In genomic region chr13:79803939-79804487, GRCh38 we compare ENCODE assay signal across 22 cellular contexts.
DNase-seq lines count a peak whose midpoint lies in the region; ATAC-seq, FAIRE-seq and TF ChIP-seq lines count a peak whose summit lies in the region.
"Had no signal": no experiment of that assay in that cellular context is flagged by ENCODE, and none has a peak within 500 bp of the region (broad histone marks: within the 10 kb centered on the region; RNA-seq: fewer than 3 reads in every experiment).

No MANE protein-coding gene starts in this region.

- peaks cover 15% of the 10 kb centered on the region for H3K9me3 ChIP-seq in BLaER1
- H3K9me3 ChIP-seq in H1 (ENCODE audit: insufficient read depth in 2 of 2, low read depth in 1 of 2, low read length in 1 of 2) = no peaks in the 10 kb centered on the region

- H3K4me3 ChIP-seq in BLaER1 (no peak overlapping the region), H1 (ENCODE audit: extremely low read depth in 1 of 4, insufficient read depth in 2 of 4, low read depth in 3 of 4, low read length in 4 of 4) (no peak overlapping the region)
- H3K4me3 ChIP-seq: dorsolateral prefrontal cortex had no signal

- H3K36me3 ChIP-seq in BLaER1 = no peaks in the 10 kb centered on the region
- no peaks in the 10 kb centered on the region for H3K36me3 ChIP-seq in H1 (ENCODE audit: control insufficient read depth in 2 of 4, insufficient read depth in 4 of 4, low read length in 3 of 4)

- H3K79me2 ChIP-seq in H1 (ENCODE audit: control insufficient read depth in 1 of 2, insufficient read depth in 2 of 2, low read length in 2 of 2) = no peaks in the 10 kb centered on the region
- H3K79me2 ChIP-seq: parathyroid adenoma had no signal

- H3K27ac ChIP-seq in BLaER1 (no peak overlapping the region), H1 (ENCODE audit: low read depth, low read length) (no peak overlapping the region)
- H3K27ac ChIP-seq: KMS-11, parathyroid adenoma had no signal

- no peak overlapping the region for H2BK15ac ChIP-seq in H1 (ENCODE audit: low read length)

- H4K20me1 ChIP-seq in BLaER1 (no peaks in the 10 kb centered on the region), H1 (replicated peaks in 1 of 2; ENCODE audit: control insufficient read depth in 1 of 2, insufficient read depth in 2 of 2, low read length in 2 of 2) (no peaks in the 10 kb centered on the region)

- H3K56ac ChIP-seq in H1 (replicated peaks; ENCODE audit: insufficient read length, low read depth, low read length) = no peak overlapping the region

- H2BK5ac ChIP-seq in H1 (ENCODE audit: low read depth, low read length) = no peak overlapping the region

- H3K4me2 ChIP-seq in BLaER1 = 0 out of 2 replicates have a peak overlapping the region, but pooled peaks have one; percentile 8
- no peak overlapping the region; a peak in 1 of 4 replicates for H3K4me2 ChIP-seq in H1 (ENCODE audit: insufficient read depth in 1 of 2, low read depth in 2 of 2, low read length in 2 of 2)
- H3K4me2 ChIP-seq: KMS-11 had no signal

- H3K23me2 ChIP-seq in H1 (ENCODE audit: low read depth, low read length) = no peaks in the 10 kb centered on the region

- TF ChIP-seq POLR2A in H1 (IDR thresholded peaks at IDR 0.05; ENCODE audit: control extremely low read depth in 1 of 2, low read depth in 2 of 2, low read length in 2 of 2) = no peak

- H3K27me3 ChIP-seq in BLaER1 (no peaks in the 10 kb centered on the region), H1 (replicated peaks in 1 of 4; ENCODE audit: control insufficient read depth in 3 of 4, extremely low read depth in 1 of 4, insufficient read depth in 3 of 4, low read length in 3 of 4) (no peaks in the 10 kb centered on the region)
- H3K27me3 ChIP-seq: dorsolateral prefrontal cortex had no signal

- no peak overlapping the region for H2BK120ac ChIP-seq in H1 (replicated peaks; ENCODE audit: low read depth, low read length)

- H3K23ac ChIP-seq in H1 (ENCODE audit: insufficient read length) = no peak overlapping the region

- TF ChIP-seq CTCF in H1 (IDR thresholded peaks at IDR 0.05; ENCODE audit: control extremely low read depth in 1 of 3, insufficient read depth in 1 of 3, low read depth in 1 of 3, low read length in 3 of 3) = no peak

- no peak overlapping the region for H3K4ac ChIP-seq in H1 (replicated peaks; ENCODE audit: insufficient read length, low read depth, low read length)

- H2BK20ac ChIP-seq in H1 (ENCODE audit: low read length) = no peak overlapping the region; the same call in 1 of the 2 replicates

- no peak for TF ChIP-seq RAD21 in H1 (IDR thresholded peaks at IDR 0.05 in 1 of 2, conservative IDR thresholded peaks at IDR 0.05 in 1 of 2; ENCODE audit: low read depth in 2 of 2, low read length in 2 of 2)

- H4K5ac ChIP-seq in H1 (ENCODE audit: insufficient read length, low read depth, low read length) = no peak overlapping the region

- H3K9ac ChIP-seq in BLaER1 (no peak overlapping the region), H1 (replicated peaks in 1 of 4; ENCODE audit: extremely low read depth in 1 of 4, low read depth in 3 of 4, low read length in 3 of 4) (no peak overlapping the region)
- H3K9ac ChIP-seq: KMS-11, parathyroid adenoma had no signal

- H4K91ac ChIP-seq in H1 (replicated peaks; ENCODE audit: insufficient read length, low read length) = no peak overlapping the region

- H3K4me1 ChIP-seq in BLaER1 (peaks cover 23% of the 10 kb centered on the region), H1 (replicated peaks in 1 of 4; ENCODE audit: control insufficient read depth in 3 of 4, insufficient read depth in 4 of 4, low read length in 3 of 4) (peaks cover 0 to 4% (median 2%) of the 10 kb centered on the region in 4 experiments; a peak in 2 of 7 replicates)
- H3K4me1 ChIP-seq: parathyroid adenoma had no signal

- no peak overlapping the region for H2BK12ac ChIP-seq in H1 (ENCODE audit: low read depth, low read length)

- WGBS in H1 (ENCODE audit: extremely low coverage in 1 of 2, insufficient coverage in 1 of 2, insufficient read length in 1 of 2, insufficient replicate concordance in 2 of 2, low coverage in 1 of 2, low lambda C conversion rate in 2 of 2, missing lambda C conversion rate in 1 of 2), 2 experiments = 86% methylated on average over 6 of the region's 6 CpGs; no CpG with 5 or more reads in 1 of the 2 experiments

- H2AFZ ChIP-seq in H1 (ENCODE audit: low read length) = 0 out of 2 replicates have a peak overlapping the region, but pooled peaks have one; percentile 2
- H2AFZ ChIP-seq: parathyroid adenoma had no signal

- no peak for FAIRE-seq in H1 (lab: Jason Lieb, UNC)
- FAIRE-seq: A204.1, bronchial epithelial cell, small intestine had no signal

- no peak for TF ChIP-seq EP300 in H1 (IDR thresholded peaks at IDR 0.05; ENCODE audit: borderline replicate concordance in 1 of 2, low read depth in 2 of 2, low read length in 2 of 2)

- no peak overlapping the region for H3K14ac ChIP-seq in H1 (ENCODE audit: insufficient read length)

- H3K18ac ChIP-seq in H1 (ENCODE audit: extremely low read depth, low read length) = no peak overlapping the region

- H4K8ac ChIP-seq in H1 (ENCODE audit: extremely low read depth, insufficient read depth, low read length) = no peak overlapping the region

- H2AK5ac ChIP-seq in H1 (ENCODE audit: low read depth, low read length) = no peak overlapping the region

- ATAC-seq in GM18868 (IDR thresholded peaks at IDR 0.05; ENCODE audit: unreplicated experiment) (peak; percentile 64), HG03108 (IDR thresholded peaks at IDR 0.05; ENCODE audit: unreplicated experiment) (peak; percentile 66), SK-N-SH treated with all-trans-retinoic acid at 6 μM for 48 hours (no peak)
- ATAC-seq: CD8-positive, alpha-beta T cell had no signal

- DNase-seq in H1 (ENCODE audit: low read depth in 1 of 2, low spot score in 2 of 2) (no peak), NCI-H526 (lab: John Stamatoyannopoulos, UW) (no peak), RKO (ENCODE audit: low spot score) (no peak)
- no peak for DNase-seq in activated naive CD4-positive, alpha-beta T cell (lab: John Stamatoyannopoulos, UW)
- DNase-seq: activated CD4-positive, alpha-beta T cell treated with anti-CD3 and anti-CD28 coated beads, Interleukin-2, amount 10 ng/mL, durations not matched to agents 24 days and 14 days; CD8-positive, alpha-beta T cell; dorsolateral prefrontal cortex; HCEC 1CT; kidney glomerular epithelial cell; NCI-H1105 treated with DMSO at 0.1 percent for 48 hours; SIG-M5; small intestine; stimulated activated naive B cell treated with anti-CD40 and anti-IgM and Interleukin-4, amounts not matched to agents 10 μg/mL and 1 μg/mL and 100 μg/mL, for 72 hours; trophoblast cell had no signal

- POLR2A ChIA-PET in H1 (lab: Charles Lee; ENCODE audit: partially characterized antibody) = no interaction called here

- CTCF ChIA-PET in H1 (lab: Charles Lee; ENCODE audit: partially characterized antibody) = interaction anchor here (1.5 kb wide), 2 partner anchors 12 to 94 kb away, joined by 3 to 4 read pairs; no protein-coding TSS in a partner anchor

- H3K79me1 ChIP-seq in H1 (ENCODE audit: low read depth, low read length) = no peaks in the 10 kb centered on the region

TF ChIP-seq in H1, 55 proteins besides CTCF, POLR2A, EP300 and RAD21:
- TF ChIP-seq SIRT6 (IDR thresholded peaks at IDR 0.05; ENCODE audit: low read length) = no peak
- no peak for TF ChIP-seq TEAD4 (IDR thresholded peaks at IDR 0.05; ENCODE audit: low read depth, low read length)
- TF ChIP-seq SRF (IDR thresholded peaks at IDR 0.05; ENCODE audit: low read depth, low read length) = no peak
- no peak for TF ChIP-seq MAFK (IDR thresholded peaks at IDR 0.05; ENCODE audit: low read depth, low read length)
- TF ChIP-seq CBX5 (IDR thresholded peaks at IDR 0.05; ENCODE audit: low read depth, low read length) = no peak
- TF ChIP-seq NANOG (IDR thresholded peaks at IDR 0.05; ENCODE audit: insufficient read depth, low read depth, low read length, poor library complexity, severe bottlenecking) = no peak
- no peak for TF ChIP-seq CTBP2 (IDR thresholded peaks at IDR 0.05; ENCODE audit: borderline replicate concordance, insufficient read depth, insufficient read length, low read length)
TF ChIP-seq in H1: peak in this region for 0.

TF ChIP-seq in SK-N-SH treated with all-trans-retinoic acid at 6 μM for 48 hours, 23 proteins besides CTCF, POLR2A, EP300 and RAD21 (continues in another document):
- no peak for TF ChIP-seq ARNTL (CRISPR knock-in tag; IDR thresholded peaks at IDR 0.05; ENCODE audit: borderline replicate concordance, low read depth)
- no peak for TF ChIP-seq GLIS3 (CRISPR knock-in tag; IDR thresholded peaks at IDR 0.05)
- no peak for TF ChIP-seq CREB5 (CRISPR knock-in tag; IDR thresholded peaks at IDR 0.05; ENCODE audit: low read depth)
- TF ChIP-seq ZNF565 (CRISPR knock-in tag; conservative IDR thresholded peaks at IDR 0.05; ENCODE audit: low read depth) = no peak
- no peak for TF ChIP-seq RARB (CRISPR knock-in tag; IDR thresholded peaks at IDR 0.05)
- no peak for TF ChIP-seq PPARA (CRISPR knock-in tag; IDR thresholded peaks at IDR 0.05; ENCODE audit: borderline replicate concordance)
- no peak for TF ChIP-seq ISL1 (CRISPR knock-in tag; IDR thresholded peaks at IDR 0.05)
- no peak for TF ChIP-seq PATZ1 (CRISPR knock-in tag; IDR thresholded peaks at IDR 0.05; ENCODE audit: borderline replicate concordance)
